ENCODE assay signal across 8 cellular contexts in genomic region chr6:158060447-158061360, GRCh38.
A peak's percentile ranks its signal among the peaks of the same experiment; 100 is the strongest.
DNase-seq lines count a peak whose midpoint lies in the region; ATAC-seq and TF ChIP-seq lines count a peak whose summit lies in the region.

No MANE protein-coding gene starts in this region.

- CTCF ChIA-PET in A673 (lab: Charles Lee) = interaction anchor here (0.5 to 2.5 kb wide), 2 partner anchors 12 kb away, joined by 7 to 9 read pairs; no protein-coding TSS in a partner anchor

- ATAC-seq in gastroesophageal sphincter (peak; percentile 81), GM19467 (IDR thresholded peaks at IDR 0.05; ENCODE audit: unreplicated experiment) (no peak), GM21619 (IDR thresholded peaks at IDR 0.05; ENCODE audit: unreplicated experiment) (no peak)

- TF ChIP-seq POLR2A in gastroesophageal sphincter (IDR thresholded peaks at IDR 0.05) = no peak

- DNase-seq in A673 (ENCODE audit: low spot score) = peak; percentile 86
- no peak for DNase-seq in HL-60 (ENCODE audit: low read depth in 1 of 2, low spot score in 1 of 2)
- no peak for DNase-seq in T-helper 2 cell treated with Interferon-gamma antibody and Interleukin-4, amounts not matched to agents 5 μg/mL and 100 μg/mL, for 36 hours (ENCODE audit: low spot score)
- DNase-seq in posterior cingulate gyrus = peak in 8 of 10 donors; percentile 40 to 93 (median 68)
- no peak for DNase-seq in NOMO-1 (lab: John Stamatoyannopoulos, UW; ENCODE audit: unreplicated experiment in 2 of 2)

- H3K4me3 Mint-ChIP-seq in T-helper 2 cell treated with Interferon-gamma antibody and Interleukin-4, amounts not matched to agents 5 μg/mL and 100 μg/mL, for 36 hours = no peak overlapping the region

- H3K36me3 Mint-ChIP-seq in T-helper 2 cell treated with Interferon-gamma antibody and Interleukin-4, amounts not matched to agents 5 μg/mL and 100 μg/mL, for 36 hours (ENCODE audit: low read depth) = peaks cover 2% of the 10 kb centered on the region

- intact Hi-C loops in A673 (cut with micrococcal nuclease; ENCODE audit: unreplicated experiment) = no loop called here
- intact Hi-C loops in posterior cingulate gyrus (cut with DNase I) = no loop called here

- no peaks in the 10 kb centered on the region for H3K27me3 Mint-ChIP-seq in T-helper 2 cell treated with Interferon-gamma antibody and Interleukin-4, amounts not matched to agents 5 μg/mL and 100 μg/mL, for 36 hours (ENCODE audit: low read depth)

- H3K27ac Mint-ChIP-seq in T-helper 2 cell treated with Interferon-gamma antibody and Interleukin-4, amounts not matched to agents 5 μg/mL and 100 μg/mL, for 36 hours = peak overlapping the region; percentile 31

- TF ChIP-seq CTCF in A673 (conservative IDR thresholded peaks at IDR 0.05; ENCODE audit: low read depth, low read length) = no peak
- no peak for TF ChIP-seq CTCF in HL-60 (IDR thresholded peaks at IDR 0.05; ENCODE audit: insufficient read depth, low read length)
- no peak for TF ChIP-seq CTCF in gastroesophageal sphincter (IDR thresholded peaks at IDR 0.05)

- no peaks in the 10 kb centered on the region for H3K9me3 Mint-ChIP-seq in T-helper 2 cell treated with Interferon-gamma antibody and Interleukin-4, amounts not matched to agents 5 μg/mL and 100 μg/mL, for 36 hours

- BruUV-seq in A673 (replicated peaks; lab: Mats Ljungman, UMichigan) = no TSS peak

- POLR2A ChIA-PET in A673 (lab: Charles Lee; ENCODE audit: low non-redundant PET) = no interaction called here

- H3K27me3 ChIP-seq in A673 (replicated peaks; ENCODE audit: insufficient read depth, low read depth, low read length, poor library complexity) (no peaks in the 10 kb centered on the region), HL-60 (ENCODE audit: insufficient read depth, poor library complexity, severe bottlenecking) (no peaks in the 10 kb centered on the region), gastroesophageal sphincter (no peaks in the 10 kb centered on the region)

- H3K4me1 ChIP-seq in A673 (ENCODE audit: insufficient read depth, low read length, poor library complexity, severe bottlenecking) = peaks cover 18% of the 10 kb centered on the region
- peaks cover 0 to 20% (median 17%) of the 10 kb centered on the region in 3 donors for H3K4me1 ChIP-seq in gastroesophageal sphincter

- H3K9me3 ChIP-seq in A673 (ENCODE audit: low read depth, low read length, poor library complexity, severe bottlenecking) (no peaks in the 10 kb centered on the region), gastroesophageal sphincter (no peaks in the 10 kb centered on the region)

- TF ChIP-seq EP300 in gastroesophageal sphincter (IDR thresholded peaks at IDR 0.05) = no peak

- H3K36me3 ChIP-seq in A673 (ENCODE audit: insufficient read depth, low read length, poor library complexity, severe bottlenecking) (peaks cover 7% of the 10 kb centered on the region), gastroesophageal sphincter (peaks cover 0 to 51% of the 10 kb centered on the region in 2 donors)

- no peak overlapping the region for H3K4me3 ChIP-seq in A673 (ENCODE audit: low read depth, low read length, poor library complexity, severe bottlenecking)
- H3K4me3 ChIP-seq in HL-60 (replicated peaks; ENCODE audit: insufficient read depth, low read length) = no peak overlapping the region
- peak overlapping the region in 1 of 2 donors; percentile 19 for H3K4me3 ChIP-seq in gastroesophageal sphincter

- H3K4me1 Mint-ChIP-seq in T-helper 2 cell treated with Interferon-gamma antibody and Interleukin-4, amounts not matched to agents 5 μg/mL and 100 μg/mL, for 36 hours (ENCODE audit: low read depth) = peaks cover 15% of the 10 kb centered on the region

- WGBS in gastroesophageal sphincter (ENCODE audit: low coverage in 1 of 2), 2 donors = 16 to 22% methylated on average over 5 to 9 of the region's 12 CpGs

- H3K27ac ChIP-seq in A673 (ENCODE audit: low read depth, low read length, poor library complexity, severe bottlenecking) (peak overlapping the region; percentile 64), HL-60 (replicated peaks) (peak overlapping the region; percentile 16; the same call in 1 of the 2 replicates), gastroesophageal sphincter (peak overlapping the region in 3 of 4 donors; percentile 59 to 79 (median 75))

Comparison
In these comparisons a context has a peak if more than half of its experiments do, and no peak if none do; other contexts are left out.
1. DNase-seq: peak in A673 (single experiment) and posterior cingulate gyrus (8 of 10); none in HL-60 (0 of 2), T-helper 2 cell treated with Interferon-gamma antibody and Interleukin-4, amounts not matched to agents 5 μg/mL and 100 μg/mL, for 36 hours (single experiment) and NOMO-1 (0 of 2).
2. H3K27ac ChIP-seq: peak in every context shown above with its lines; median percentile 75 in gastroesophageal sphincter; 64 in A673; 16 in HL-60.